Comparison of ENCODE assay signal across 14 cellular contexts in the genomic region with DNA sequence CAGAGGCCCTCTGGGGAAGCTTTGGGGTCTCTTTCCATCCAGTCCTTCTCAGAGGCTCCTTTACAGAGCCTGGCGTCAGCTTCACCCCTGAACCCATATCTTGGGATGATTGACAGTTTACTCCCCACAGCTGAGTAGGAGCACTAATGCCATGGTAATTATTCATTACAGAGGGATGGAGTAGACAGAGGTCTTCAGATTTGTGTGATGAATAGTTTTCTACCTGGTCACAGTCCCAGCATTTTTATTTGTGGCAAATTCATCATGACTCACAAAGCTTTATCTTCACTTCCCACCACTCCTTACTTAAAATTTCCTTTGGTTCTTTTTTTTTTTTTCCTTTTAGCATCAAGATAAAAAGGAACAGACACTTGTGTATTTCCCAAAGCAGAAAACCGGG.
DNase-seq lines count a peak whose midpoint lies in the region; ATAC-seq, FAIRE-seq and TF ChIP-seq lines count a peak whose summit lies in the region.
"Had no signal": no experiment of that assay in that cellular context is flagged by ENCODE, and none has a peak within 500 bp of the region (broad histone marks: within the 10 kb centered on the region; RNA-seq: fewer than 3 reads in every experiment).

No MANE protein-coding gene starts in this region.

- peak overlapping the region; percentile 32; the same call in 1 of the 2 replicates for H3K4me2 ChIP-seq in DOHH2 (ENCODE audit: low read length)
- peak overlapping the region; percentile 93; the same call in 1 of the 2 replicates for H3K4me2 ChIP-seq in KMS-11

- H3K9ac ChIP-seq in KMS-11 = no peak overlapping the region

- H3K79me2 ChIP-seq in DOHH2 (ENCODE audit: control insufficient read depth, low read length) (no peaks in the 10 kb centered on the region), KMS-11 (ENCODE audit: insufficient read depth, low read depth) (no peaks in the 10 kb centered on the region)

- peaks cover 9% of the 10 kb centered on the region for H3K9me3 Mint-ChIP-seq in nephron
- H3K9me3 Mint-ChIP-seq in natural killer cell treated with Interleukin-12 subunit alpha and Interleukin-12 subunit beta and Interleukin-15 and Interleukin-18, amount 100 ng/mL, for 72 hours = peaks cover 22% of the 10 kb centered on the region

- peak; percentile 37 for DNase-seq in bronchial epithelial cell (ENCODE audit: low read depth)
- no peak for DNase-seq in GOT3 (lab: John Stamatoyannopoulos, UW)
- DNase-seq in caudate nucleus (lab: John Stamatoyannopoulos, UW) = no peak
- DNase-seq in natural killer cell treated with Interleukin-12 subunit alpha and Interleukin-12 subunit beta and Interleukin-15 and Interleukin-18, amount 100 ng/mL, for 72 hours (ENCODE audit: low spot score) = no peak
- no peak for DNase-seq in amniotic stem cell (lab: John Stamatoyannopoulos, UW)
- DNase-seq: activated naive CD4-positive, alpha-beta T cell treated with Interleukin-2 at 50 U/mL for 16 hours; body of pancreas; immature natural killer cell; T-cell had no signal

- H3K9me2 ChIP-seq in DOHH2 (replicated peaks; ENCODE audit: control insufficient read depth, low read length) = no peaks in the 10 kb centered on the region

- H3K4me1 Mint-ChIP-seq in nephron = peaks cover 10% of the 10 kb centered on the region
- H3K4me1 Mint-ChIP-seq in natural killer cell treated with Interleukin-12 subunit alpha and Interleukin-12 subunit beta and Interleukin-15 and Interleukin-18, amount 100 ng/mL, for 72 hours (ENCODE audit: low read depth in 2 of 2) = no peaks in the 10 kb centered on the region
- H3K4me1 Mint-ChIP-seq: immature natural killer cell, T-cell had no signal

- H3K36me3 ChIP-seq in DOHH2 (ENCODE audit: control insufficient read depth, low read length) = no peaks in the 10 kb centered on the region
- no peaks in the 10 kb centered on the region for H3K36me3 ChIP-seq in KMS-11 (ENCODE audit: insufficient read depth)
- no peaks in the 10 kb centered on the region for H3K36me3 ChIP-seq in bronchial epithelial cell (ENCODE audit: control insufficient read depth, insufficient read depth, low read length)

- H4K20me1 ChIP-seq in DOHH2 (ENCODE audit: control insufficient read depth, insufficient read depth, low read depth, low read length) (no peaks in the 10 kb centered on the region), KMS-11 (ENCODE audit: insufficient read depth) (no peaks in the 10 kb centered on the region)

- no peaks in the 10 kb centered on the region for H3F3A ChIP-seq in DOHH2 (ENCODE audit: control insufficient read depth, insufficient read depth)

- no peaks in the 10 kb centered on the region for H3K9me3 ChIP-seq in DOHH2 (ENCODE audit: control insufficient read depth, insufficient read depth, low read length)
- H3K9me3 ChIP-seq: body of pancreas had no signal

- H3K4me3 ChIP-seq in DOHH2 (ENCODE audit: low read length) (no peak overlapping the region), KMS-11 (IDR thresholded peaks at IDR 0.05; ENCODE audit: insufficient read depth, low read depth, low read length) (no peak overlapping the region), bronchial epithelial cell (ENCODE audit: low read depth, low read length) (no peak overlapping the region)
- H3K4me3 ChIP-seq: body of pancreas had no signal

- peak overlapping the region; percentile 47 to 92 (median 58) for H3K27ac Mint-ChIP-seq in nephron
- no peak overlapping the region for H3K27ac Mint-ChIP-seq in natural killer cell treated with Interleukin-12 subunit alpha and Interleukin-12 subunit beta and Interleukin-15 and Interleukin-18, amount 100 ng/mL, for 72 hours
- H3K27ac Mint-ChIP-seq: immature natural killer cell, T-cell had no signal

- TF ChIP-seq CTCF in DOHH2 (IDR thresholded peaks at IDR 0.05; ENCODE audit: low read depth, low read length, poor library complexity, severe bottlenecking) (no peak), KMS-11 (conservative IDR thresholded peaks at IDR 0.05; ENCODE audit: low read depth, low read length) (no peak), bronchial epithelial cell (IDR thresholded peaks at IDR 0.05; ENCODE audit: insufficient read depth, low read length, severe bottlenecking) (no peak), nephron (IDR thresholded peaks at IDR 0.05; ENCODE audit: unreplicated experiment in 3 of 3) (no peak)

- FAIRE-seq in bronchial epithelial cell (lab: Jason Lieb, UNC) = no peak
- FAIRE-seq: GM12891, H54 had no signal

- no peaks in the 10 kb centered on the region for H3K27me3 ChIP-seq in DOHH2 (ENCODE audit: control insufficient read depth, low read length)
- H3K27me3 ChIP-seq in KMS-11 (ENCODE audit: insufficient read depth, low read depth) = no peaks in the 10 kb centered on the region
- no peaks in the 10 kb centered on the region for H3K27me3 ChIP-seq in bronchial epithelial cell (ENCODE audit: control insufficient read depth, insufficient read depth, low read length)
- H3K27me3 ChIP-seq: body of pancreas had no signal

- no peaks in the 10 kb centered on the region for H3K27me3 Mint-ChIP-seq in nephron (ENCODE audit: low read depth)
- no peaks in the 10 kb centered on the region for H3K27me3 Mint-ChIP-seq in natural killer cell treated with Interleukin-12 subunit alpha and Interleukin-12 subunit beta and Interleukin-15 and Interleukin-18, amount 100 ng/mL, for 72 hours
- H3K27me3 Mint-ChIP-seq: T-cell had no signal

- H2AFZ ChIP-seq in KMS-11 (ENCODE audit: low read depth) = no peak overlapping the region

- H3K4me3 Mint-ChIP-seq in nephron = peak overlapping the region in 1 of 3 experiments; percentile 4
- no peak overlapping the region for H3K4me3 Mint-ChIP-seq in natural killer cell treated with Interleukin-12 subunit alpha and Interleukin-12 subunit beta and Interleukin-15 and Interleukin-18, amount 100 ng/mL, for 72 hours
- H3K4me3 Mint-ChIP-seq: immature natural killer cell, T-cell had no signal

- no peaks in the 10 kb centered on the region for H3K36me3 Mint-ChIP-seq in nephron (ENCODE audit: low read depth)
- H3K36me3 Mint-ChIP-seq in natural killer cell treated with Interleukin-12 subunit alpha and Interleukin-12 subunit beta and Interleukin-15 and Interleukin-18, amount 100 ng/mL, for 72 hours = no peaks in the 10 kb centered on the region
- H3K36me3 Mint-ChIP-seq: immature natural killer cell, T-cell had no signal

- H3K27ac ChIP-seq in DOHH2 (ENCODE audit: low read depth, low read length) (no peak overlapping the region), KMS-11 (no peak overlapping the region), caudate nucleus (ENCODE audit: low read depth, low read length) (no peak overlapping the region)
- H3K27ac ChIP-seq: body of pancreas had no signal

- peaks cover 46% of the 10 kb centered on the region for H3K4me1 ChIP-seq in DOHH2 (ENCODE audit: control insufficient read depth, low read length)
- peaks cover 38% of the 10 kb centered on the region for H3K4me1 ChIP-seq in KMS-11 (ENCODE audit: low read depth, poor library complexity, severe bottlenecking)
- H3K4me1 ChIP-seq: body of pancreas had no signal

- ATAC-seq in natural killer cell treated with Interleukin-12 subunit alpha and Interleukin-12 subunit beta and Interleukin-15 and Interleukin-18, amount 100 ng/mL, for 72 hours = no peak
- ATAC-seq: body of pancreas, T-cell had no signal

Comparison
In these comparisons a context has a peak if more than half of its experiments do, and no peak if none do; other contexts are left out.
1. H3K27ac Mint-ChIP-seq: peak in nephron (3 of 3); none in natural killer cell treated with Interleukin-12 subunit alpha and Interleukin-12 subunit beta and Interleukin-15 and Interleukin-18, amount 100 ng/mL, for 72 hours (0 of 2).